ENCODE assay signal across 24 cellular contexts in genomic region chr1:153705484-153705883, GRCh38. TPM values are rescaled to one million over a fixed set of nuclear protein-coding genes. Genes with fewer than 3 reads are reported as not detected.
"Had no signal": no experiment of that assay in that cellular context is flagged by ENCODE, and none has a peak within 500 bp of the region (broad histone marks: within the 10 kb centered on the region; RNA-seq: fewer than 3 reads in every experiment).

No MANE protein-coding gene starts in this region.

- H3K27ac ChIP-seq: coronary artery, lower lobe of right lung, sigmoid colon, stomach, suprapubic skin, tibial nerve had no signal

- H3K4me3 Mint-ChIP-seq: activated naive CD4-positive, alpha-beta T cell treated with anti-CD3 and anti-CD28 coated beads for 36 hours; activated naive CD8-positive, alpha-beta T cell treated with anti-CD3 and anti-CD28 coated beads, Interleukin-2, amount 10 ng/mL, durations not matched to agents 7 days and 5 days; mesothelial cell of epicardium; natural killer cell; stimulated activated memory B cell treated with anti-CD40 and anti-IgM and Interleukin-4, amounts not matched to agents 10 μg/mL and 1 μg/mL and 100 μg/mL, for 72 hours had no signal

- H3K4me1 Mint-ChIP-seq: activated naive CD8-positive, alpha-beta T cell treated with anti-CD3 and anti-CD28 coated beads, Interleukin-2, amount 10 ng/mL, durations not matched to agents 7 days and 5 days; mesothelial cell of epicardium; natural killer cell had no signal

- ATAC-seq: left lobe of liver; lower lobe of right lung; natural killer cell; stimulated activated memory B cell treated with anti-CD40 and anti-IgM and Interleukin-4, amounts not matched to agents 10 μg/mL and 1 μg/mL and 100 μg/mL, for 72 hours had no signal

- FAIRE-seq: bronchial epithelial cell, kidney, TTC549, urothelium cell line had no signal

- H3K36me3 ChIP-seq: lower lobe of right lung, sigmoid colon, stomach, suprapubic skin, tibial nerve had no signal

- DNase-seq: activated CD4-positive, alpha-beta T cell treated with anti-CD3 and anti-CD28 coated beads for 1 hour; activated effector memory CD4-positive, alpha-beta T cell treated with Interleukin-2 at 50 U/mL for 16 hours; activated naive CD4-positive, alpha-beta T cell treated with anti-CD3 and anti-CD28 coated beads for 36 hours; activated naive CD8-positive, alpha-beta T cell treated with anti-CD3 and anti-CD28 coated beads, Interleukin-2, amount 10 ng/mL, durations not matched to agents 7 days and 5 days; activated T-cell treated with anti-CD3 and anti-CD28 coated beads, Interleukin-2, amount 50 U/mL, for 48 hours; amniotic stem cell; cerebellar nuclear complex; lower lobe of right lung; natural killer cell; sigmoid colon; stimulated activated CD4-positive, alpha-beta T cell treated with anti-CD3 and anti-CD28 coated beads, Interleukin-15, amount 100 ng/mL, for 24 hours; stomach had no signal

- H3K4me2 ChIP-seq: smooth muscle cell had no signal

- H3K36me3 Mint-ChIP-seq: activated naive CD8-positive, alpha-beta T cell treated with anti-CD3 and anti-CD28 coated beads, Interleukin-2, amount 10 ng/mL, durations not matched to agents 7 days and 5 days; mesothelial cell of epicardium; natural killer cell; stimulated activated memory B cell treated with anti-CD40 and anti-IgM and Interleukin-4, amounts not matched to agents 10 μg/mL and 1 μg/mL and 100 μg/mL, for 72 hours had no signal

- H3K9me3 ChIP-seq: lower lobe of right lung, sigmoid colon, stomach, suprapubic skin, tibial nerve had no signal

- H3K27ac Mint-ChIP-seq: activated naive CD4-positive, alpha-beta T cell treated with anti-CD3 and anti-CD28 coated beads for 36 hours; activated naive CD8-positive, alpha-beta T cell treated with anti-CD3 and anti-CD28 coated beads, Interleukin-2, amount 10 ng/mL, durations not matched to agents 7 days and 5 days; mesothelial cell of epicardium; natural killer cell; stimulated activated memory B cell treated with anti-CD40 and anti-IgM and Interleukin-4, amounts not matched to agents 10 μg/mL and 1 μg/mL and 100 μg/mL, for 72 hours had no signal

- H3K9me3 Mint-ChIP-seq: activated naive CD4-positive, alpha-beta T cell treated with anti-CD3 and anti-CD28 coated beads for 36 hours; activated naive CD8-positive, alpha-beta T cell treated with anti-CD3 and anti-CD28 coated beads, Interleukin-2, amount 10 ng/mL, durations not matched to agents 7 days and 5 days; mesothelial cell of epicardium; natural killer cell; stimulated activated memory B cell treated with anti-CD40 and anti-IgM and Interleukin-4, amounts not matched to agents 10 μg/mL and 1 μg/mL and 100 μg/mL, for 72 hours had no signal

- H3K27me3 ChIP-seq: sigmoid colon, stomach, suprapubic skin, tibial nerve had no signal

- H3K4me3 ChIP-seq: coronary artery, lower lobe of right lung, sigmoid colon, smooth muscle cell, stomach, suprapubic skin, tibial nerve had no signal

- H3K4me1 ChIP-seq: lower lobe of right lung, sigmoid colon, stomach, suprapubic skin, tibial nerve had no signal

RNA-seq across cellular contexts. Expression of gene NPR1, which starts 27.0 kb away (rescaled TPM):
- total RNA-seq: activated CD8-positive, alpha-beta memory T cell treated with anti-CD3 and anti-CD28 coated beads for 36 hours; activated naive CD8-positive, alpha-beta T cell treated with anti-CD3 and anti-CD28 coated beads, Interleukin-2, amount 10 ng/mL, durations not matched to agents 7 days and 5 days; natural killer cell had no signal
